Comparison of ENCODE assay signal across 19 cellular contexts in the genomic region with DNA sequence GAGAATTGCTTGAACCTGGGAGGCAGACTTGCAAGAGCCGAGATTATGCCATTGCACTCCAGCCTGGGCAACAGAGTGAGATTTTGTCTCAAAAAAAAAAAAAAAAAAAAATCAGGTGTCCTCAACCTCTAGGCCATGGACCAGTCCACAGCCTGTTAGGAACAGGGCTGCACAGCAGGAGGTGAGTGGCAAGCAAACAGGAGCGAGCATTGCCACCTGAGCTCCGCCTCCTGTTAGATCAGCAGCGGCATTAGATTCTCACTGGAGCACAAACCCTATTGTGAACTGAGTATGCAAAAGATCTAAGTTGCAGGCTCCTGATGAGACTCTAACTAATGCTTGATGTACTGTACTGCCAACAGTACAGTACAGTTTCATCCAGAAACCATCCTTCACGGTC.
"Had no signal": no experiment of that assay in that cellular context is flagged by ENCODE, and none has a peak within 500 bp of the region (broad histone marks: within the 10 kb centered on the region; RNA-seq: fewer than 3 reads in every experiment).

No MANE protein-coding gene starts in this region.

- H2AFZ ChIP-seq: parathyroid adenoma had no signal

- DNase-seq: activated CD4-positive, alpha-beta T cell treated with anti-CD3 and anti-CD28 coated beads, Interleukin-2, amount 50 U/mL, for 1 hour; activated CD4-positive, CD25-positive, alpha-beta regulatory T cell treated with anti-CD3 and anti-CD28 coated beads, Interleukin-2, amount 50 U/mL, for 72 hours; activated T-cell treated with anti-CD3 and anti-CD28 coated beads for 4 hours; amniotic stem cell; dermis blood vessel endothelial cell; effector memory CD4-positive, alpha-beta T cell; esophagus squamous epithelium; left cardiac atrium; mesenchymal stem cell; naive thymus-derived CD8-positive, alpha-beta T cell; right lobe of liver; small intestine; stimulated activated CD4-positive, alpha-beta T cell treated with anti-CD3 and anti-CD28 coated beads, Interleukin-15, amount 100 ng/mL, for 24 hours; stimulated activated CD4-positive, alpha-beta T cell treated with anti-CD3 and anti-CD28 coated beads, Interleukin-2, amount 100 ng/mL, for 48 hours; testis had no signal

- H3K79me2 ChIP-seq: parathyroid adenoma had no signal

- H3K27ac Mint-ChIP-seq: activated naive CD8-positive, alpha-beta T cell; naive thymus-derived CD8-positive, alpha-beta T cell; stimulated activated effector memory CD8-positive, alpha-beta T cell treated with anti-CD3 and anti-CD28 coated beads, Interleukin-12 subunit alpha, Interleukin-12 subunit beta, amount 100 ng/mL, for 72 hours had no signal

- H3K4me3 Mint-ChIP-seq: activated naive CD8-positive, alpha-beta T cell; naive thymus-derived CD8-positive, alpha-beta T cell; stimulated activated effector memory CD8-positive, alpha-beta T cell treated with anti-CD3 and anti-CD28 coated beads, Interleukin-12 subunit alpha, Interleukin-12 subunit beta, amount 100 ng/mL, for 72 hours had no signal

- H3K4me1 Mint-ChIP-seq: naive thymus-derived CD8-positive, alpha-beta T cell; stimulated activated effector memory CD8-positive, alpha-beta T cell treated with anti-CD3 and anti-CD28 coated beads, Interleukin-12 subunit alpha, Interleukin-12 subunit beta, amount 100 ng/mL, for 72 hours had no signal

- FAIRE-seq: small intestine had no signal

- H3K27ac ChIP-seq: esophagus squamous epithelium, parathyroid adenoma, right lobe of liver, testis, upper lobe of left lung had no signal

- H3K27me3 Mint-ChIP-seq: activated naive CD8-positive, alpha-beta T cell had no signal

- H3K9me3 ChIP-seq: esophagus squamous epithelium, right lobe of liver, testis, upper lobe of left lung had no signal

- H3K4me3 ChIP-seq: esophagus squamous epithelium, right lobe of liver, testis, upper lobe of left lung had no signal

- H3K36me3 Mint-ChIP-seq: naive thymus-derived CD8-positive, alpha-beta T cell; stimulated activated effector memory CD8-positive, alpha-beta T cell treated with anti-CD3 and anti-CD28 coated beads, Interleukin-12 subunit alpha, Interleukin-12 subunit beta, amount 100 ng/mL, for 72 hours had no signal

- H3K4me1 ChIP-seq: parathyroid adenoma had no signal

- H3K9ac ChIP-seq: parathyroid adenoma had no signal

- H3K36me3 ChIP-seq: esophagus squamous epithelium, right lobe of liver, upper lobe of left lung had no signal

- H3K9me3 Mint-ChIP-seq: naive thymus-derived CD8-positive, alpha-beta T cell; stimulated activated effector memory CD8-positive, alpha-beta T cell treated with anti-CD3 and anti-CD28 coated beads, Interleukin-12 subunit alpha, Interleukin-12 subunit beta, amount 100 ng/mL, for 72 hours had no signal

- H3K27me3 ChIP-seq: esophagus squamous epithelium, right lobe of liver, testis, upper lobe of left lung had no signal
